2 cellular contexts compared by ENCODE assay signal in the genomic region with DNA sequence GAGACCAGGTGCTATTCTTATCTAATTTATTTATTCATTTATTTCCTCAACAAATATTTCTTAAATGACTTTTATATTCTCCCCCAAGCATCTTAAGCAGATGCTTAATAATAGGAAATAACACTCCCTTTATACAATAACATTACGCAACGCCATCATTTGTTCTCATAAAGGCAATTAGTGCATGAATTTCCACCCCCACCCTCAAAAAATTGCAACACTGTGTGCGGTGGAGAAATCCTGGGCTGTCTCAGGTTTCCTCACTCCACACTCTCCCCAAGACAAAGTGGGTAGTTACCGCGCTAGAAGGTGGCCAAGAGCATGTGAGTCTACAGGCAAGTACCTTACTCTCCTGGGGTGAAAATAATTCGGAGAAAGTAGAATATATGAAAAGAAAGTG.
TF ChIP-seq lines count a peak whose summit lies in the region.

No MANE protein-coding gene starts in this region.

TF ChIP-seq in IMR-90, 13 proteins besides CTCF, POLR2A, EP300 and RAD21 (continued from another document):
- TF ChIP-seq MAFK (IDR thresholded peaks at IDR 0.05; ENCODE audit: low read depth, low read length) (no peak), RFX5 (IDR thresholded peaks at IDR 0.05; ENCODE audit: low read depth, low read length) (no peak)

TF ChIP-seq in SK-N-SH treated with all-trans-retinoic acid at 6 μM for 48 hours, 23 proteins besides CTCF, POLR2A, EP300 and RAD21 (continued from another document):
- TF ChIP-seq, protein P1, sequence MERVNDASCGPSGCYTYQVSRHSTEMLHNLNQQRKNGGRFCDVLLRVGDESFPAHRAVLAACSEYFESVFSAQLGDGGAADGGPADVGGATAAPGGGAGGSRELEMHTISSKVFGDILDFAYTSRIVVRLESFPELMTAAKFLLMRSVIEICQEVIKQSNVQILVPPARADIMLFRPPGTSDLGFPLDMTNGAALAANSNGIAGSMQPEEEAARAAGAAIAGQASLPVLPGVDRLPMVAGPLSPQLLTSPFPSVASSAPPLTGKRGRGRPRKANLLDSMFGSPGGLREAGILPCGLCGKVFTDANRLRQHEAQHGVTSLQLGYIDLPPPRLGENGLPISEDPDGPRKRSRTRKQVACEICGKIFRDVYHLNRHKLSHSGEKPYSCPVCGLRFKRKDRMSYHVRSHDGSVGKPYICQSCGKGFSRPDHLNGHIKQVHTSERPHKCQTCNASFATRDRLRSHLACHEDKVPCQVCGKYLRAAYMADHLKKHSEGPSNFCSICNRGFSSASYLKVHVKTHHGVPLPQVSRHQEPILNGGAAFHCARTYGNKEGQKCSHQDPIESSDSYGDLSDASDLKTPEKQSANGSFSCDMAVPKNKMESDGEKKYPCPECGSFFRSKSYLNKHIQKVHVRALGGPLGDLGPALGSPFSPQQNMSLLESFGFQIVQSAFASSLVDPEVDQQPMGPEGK (CRISPR knock-in tag; IDR thresholded peaks at IDR 0.05; ENCODE audit: borderline replicate concordance) = no peak
- TF ChIP-seq ZNF70 (CRISPR knock-in tag; IDR thresholded peaks at IDR 0.05) = no peak
- TF ChIP-seq ZC3H10 (CRISPR knock-in tag; IDR thresholded peaks at IDR 0.05) = no peak
- no peak for TF ChIP-seq GLIS3 (CRISPR knock-in tag; IDR thresholded peaks at IDR 0.05)
- no peak for TF ChIP-seq RARB (CRISPR knock-in tag; IDR thresholded peaks at IDR 0.05)
- no peak for TF ChIP-seq CSDC2 (CRISPR knock-in tag; IDR thresholded peaks at IDR 0.05)
- TF ChIP-seq ZNF565 (CRISPR knock-in tag; conservative IDR thresholded peaks at IDR 0.05; ENCODE audit: low read depth) = no peak
